20 cellular contexts compared by ENCODE assay signal in genomic region chr2:235001237-235002133, GRCh38. TPM values are rescaled to one million over a fixed set of nuclear protein-coding genes. Genes with fewer than 3 reads are reported as not detected.
DNase-seq lines count a peak whose midpoint lies in the region; FAIRE-seq and TF ChIP-seq lines count a peak whose summit lies in the region.
"Had no signal": no experiment of that assay in that cellular context is flagged by ENCODE, and none has a peak within 500 bp of the region (broad histone marks: within the 10 kb centered on the region; RNA-seq: fewer than 3 reads in every experiment).

No MANE protein-coding gene starts in this region.

- H3K27me3 ChIP-seq in WERI-Rb-1 (ENCODE audit: insufficient read depth, low read depth, severe bottlenecking) (no peaks in the 10 kb centered on the region), mesenchymal stem cell (ENCODE audit: control insufficient read depth in 1 of 2, insufficient read depth in 1 of 2, low read length in 2 of 2) (no peaks in the 10 kb centered on the region), small intestine (ENCODE audit: control insufficient read depth in 2 of 2, insufficient read depth in 2 of 2, low read length in 2 of 2) (no peaks in the 10 kb centered on the region)
- H3K27me3 ChIP-seq: left lung had no signal

- no peak for TF ChIP-seq CTCF in HFFc6 (IDR thresholded peaks at IDR 0.05)
- TF ChIP-seq CTCF in WERI-Rb-1 (IDR thresholded peaks at IDR 0.05; ENCODE audit: low read depth, low read length), result no peak

- H3K4me3 ChIP-seq in WERI-Rb-1 (ENCODE audit: low read depth, low read length), result no peak overlapping the region
- no peak overlapping the region for H3K4me3 ChIP-seq in mesenchymal stem cell (ENCODE audit: insufficient read depth in 1 of 2, low read depth in 1 of 2, low read length in 2 of 2)
- H3K4me3 ChIP-seq in small intestine (ENCODE audit: low read depth in 1 of 2, low read length in 2 of 2), result no peak overlapping the region
- H3K4me3 ChIP-seq: left lung, thoracic aorta had no signal

- H3K23ac ChIP-seq in mesenchymal stem cell (ENCODE audit: low read length in 2 of 2), result no peak overlapping the region

- no peak overlapping the region for H2BK12ac ChIP-seq in mesenchymal stem cell (ENCODE audit: low read length in 2 of 2)

- H3K4me1 ChIP-seq in mesenchymal stem cell (ENCODE audit: control insufficient read depth, insufficient read depth, low read depth, low read length), result peaks cover 57% of the 10 kb centered on the region
- H3K4me1 ChIP-seq in small intestine (ENCODE audit: control insufficient read depth in 2 of 2, insufficient read depth in 1 of 2, low read depth in 1 of 2, low read length in 1 of 2), result peaks cover 2 to 11% of the 10 kb centered on the region in 2 donors
- H3K4me1 ChIP-seq: left lung had no signal

- H2BK15ac ChIP-seq in mesenchymal stem cell (ENCODE audit: low read depth, poor library complexity, severe bottlenecking), result no peak overlapping the region

- H3K36me3 ChIP-seq in WERI-Rb-1 (peaks cover 77% of the 10 kb centered on the region), mesenchymal stem cell (ENCODE audit: control insufficient read depth in 1 of 2, insufficient read depth in 2 of 2, low read depth in 1 of 2, low read length in 2 of 2) (peaks cover 56 to 63% of the 10 kb centered on the region in 2 experiments), small intestine (ENCODE audit: control insufficient read depth in 2 of 2, insufficient read depth in 2 of 2, low read length in 2 of 2) (peaks cover 0 to 2% of the 10 kb centered on the region in 2 donors)
- H3K36me3 ChIP-seq: left lung, thoracic aorta had no signal

- H3K9ac ChIP-seq in mesenchymal stem cell (ENCODE audit: low read length), result no peak overlapping the region

- no peak overlapping the region for H3K4ac ChIP-seq in mesenchymal stem cell (ENCODE audit: low read depth in 1 of 2, low read length in 2 of 2)

- H3K14ac ChIP-seq in mesenchymal stem cell (ENCODE audit: low read length in 2 of 2), result no peak overlapping the region

- no peak overlapping the region for H3K4me2 ChIP-seq in mesenchymal stem cell (ENCODE audit: low read length, poor library complexity, severe bottlenecking)

- no peaks in the 10 kb centered on the region for H3K79me1 ChIP-seq in mesenchymal stem cell (replicated peaks; ENCODE audit: low read length, poor library complexity, severe bottlenecking)

- H4K8ac ChIP-seq in mesenchymal stem cell (ENCODE audit: low read length), result peak overlapping the region; percentile 10

- H3K27me3 Mint-ChIP-seq in HFFc6 (ENCODE audit: insufficient read depth), result peaks cover 18% of the 10 kb centered on the region

- H3K9me3 Mint-ChIP-seq in HFFc6, result no peaks in the 10 kb centered on the region
- H3K9me3 Mint-ChIP-seq: nephron; T-helper 1 cell treated with Interleukin-12 subunit alpha and Interleukin-12 subunit beta and Interleukin-4 antibody, amounts not matched to agents 30 μg/mL and 1 μg/mL, for 36 hours had no signal

- H3K27ac ChIP-seq in WERI-Rb-1 (peak overlapping the region; percentile 89), mesenchymal stem cell (ENCODE audit: low read length, poor library complexity, severe bottlenecking) (peak overlapping the region; percentile 2), small intestine (ENCODE audit: low read depth in 1 of 2, low read length in 1 of 2) (peak overlapping the region; percentile 24 to 85)
- H3K27ac ChIP-seq: thoracic aorta had no signal

- peaks cover 55% of the 10 kb centered on the region for H3K4me1 Mint-ChIP-seq in HFFc6 (ENCODE audit: low read depth)

- peak overlapping the region; percentile 8; the same call in 1 of the 2 replicates for H3K27ac Mint-ChIP-seq in HFFc6
- H3K27ac Mint-ChIP-seq: T-helper 1 cell treated with Interleukin-12 subunit alpha and Interleukin-12 subunit beta and Interleukin-4 antibody, amounts not matched to agents 30 μg/mL and 1 μg/mL, for 36 hours had no signal

- H2BK120ac ChIP-seq in mesenchymal stem cell (ENCODE audit: low read depth, low read length), result no peak overlapping the region

- no peak overlapping the region for H2BK5ac ChIP-seq in mesenchymal stem cell (ENCODE audit: low read depth, low read length, poor library complexity, severe bottlenecking)

- H3K36me3 Mint-ChIP-seq in HFFc6 (ENCODE audit: low read depth), result peaks cover 69% of the 10 kb centered on the region

- H2AFZ ChIP-seq in mesenchymal stem cell (ENCODE audit: low read depth, low read length), result no peak overlapping the region

- H3K18ac ChIP-seq in mesenchymal stem cell (ENCODE audit: low read depth in 1 of 2, low read length in 2 of 2), result peak overlapping the region in 1 of 2 experiments; percentile 72

- no peak for FAIRE-seq in small intestine (lab: Jason Lieb, UNC)
- FAIRE-seq: frontal cortex had no signal

- no peaks in the 10 kb centered on the region for H3K9me3 ChIP-seq in WERI-Rb-1 (ENCODE audit: severe bottlenecking)
- H3K9me3 ChIP-seq in mesenchymal stem cell (ENCODE audit: control insufficient read depth, low read length), result no peaks in the 10 kb centered on the region
- H3K9me3 ChIP-seq in small intestine (ENCODE audit: control insufficient read depth, low read depth), result no peaks in the 10 kb centered on the region
- H3K9me3 ChIP-seq: left lung, thoracic aorta had no signal

- DNase-seq in HFFc6 (no peak), WERI-Rb-1 (no peak), mesenchymal stem cell (peak; percentile 74), small intestine (peak; percentile 87), SHP77 (lab: John Stamatoyannopoulos, UW) (no peak), NCI-H2227 (lab: John Stamatoyannopoulos, UW; ENCODE audit: unreplicated experiment) (no peak), D341Med (ENCODE audit: low spot score) (no peak), COLO668 (lab: John Stamatoyannopoulos, UW; ENCODE audit: unreplicated experiment) (no peak)
- DNase-seq: amniotic stem cell; cerebellar nuclear complex; DND-41; NCI-H2081 treated with DMSO at 0.1 percent for 48 hours; NCI-H69; stimulated activated CD4-positive, alpha-beta T cell treated with anti-CD3 and anti-CD28 coated beads, Interleukin-2, amount 100 ng/mL, for 24 hours had no signal

- H3K4me3 Mint-ChIP-seq in HFFc6, result no peak overlapping the region
- H3K4me3 Mint-ChIP-seq: nephron; T-helper 1 cell treated with Interleukin-12 subunit alpha and Interleukin-12 subunit beta and Interleukin-4 antibody, amounts not matched to agents 30 μg/mL and 1 μg/mL, for 36 hours had no signal

- H2AK5ac ChIP-seq in mesenchymal stem cell (ENCODE audit: low read length, severe bottlenecking), result no peak overlapping the region

- no peak overlapping the region for H4K91ac ChIP-seq in mesenchymal stem cell (ENCODE audit: low read length)

- 69% methylated on average over 24 of the region's 25 CpGs for WGBS in mesenchymal stem cell
- WGBS in small intestine, 3 donors, result 28 to 68% (median 39%) methylated on average over 25 of the region's 25 CpGs

RNA-seq across cellular contexts. Expression of gene SH3BP4, which starts 49.7 kb away (rescaled TPM):
- total RNA-seq in HFFc6 (2021; fragmentation: NEBNext Ultra II Directional; extraction: Animal tissue kit (Norgen Biotek cat#: 25700)), result 10 to 100 TPM; 82.3 to 98.7 (median 87.8) TPM
- polyA plus RNA-seq in mesenchymal stem cell (2013, experiment 1 of 2), result 48.8 TPM
- 47.7 TPM for polyA plus RNA-seq in mesenchymal stem cell (2013, experiment 2 of 2)
- 10 to 100 TPM in 1 of 3 donors, 1 to 10 TPM in 2; 3.6 to 36.7 (median 5.1) TPM for polyA plus RNA-seq in small intestine
- total RNA-seq: activated CD8-positive, alpha-beta memory T cell treated with anti-CD3 and anti-CD28 coated beads for 36 hours had no signal

Comparison
In these comparisons a context has a peak if more than half of its experiments do, and no peak if none do; other contexts are left out.
1. DNase-seq: peak in mesenchymal stem cell (single experiment) and small intestine (single experiment); none in HFFc6 (single experiment), WERI-Rb-1 (single experiment), SHP77 (0 of 2), NCI-H2227 (single experiment), D341Med (single experiment) and COLO668 (single experiment).
2. H3K27ac ChIP-seq: peak in every context shown above with its lines; median percentile 89 in WERI-Rb-1; 54 in small intestine; 2 in mesenchymal stem cell.